24 cellular contexts compared by ENCODE assay signal in the genomic region with DNA sequence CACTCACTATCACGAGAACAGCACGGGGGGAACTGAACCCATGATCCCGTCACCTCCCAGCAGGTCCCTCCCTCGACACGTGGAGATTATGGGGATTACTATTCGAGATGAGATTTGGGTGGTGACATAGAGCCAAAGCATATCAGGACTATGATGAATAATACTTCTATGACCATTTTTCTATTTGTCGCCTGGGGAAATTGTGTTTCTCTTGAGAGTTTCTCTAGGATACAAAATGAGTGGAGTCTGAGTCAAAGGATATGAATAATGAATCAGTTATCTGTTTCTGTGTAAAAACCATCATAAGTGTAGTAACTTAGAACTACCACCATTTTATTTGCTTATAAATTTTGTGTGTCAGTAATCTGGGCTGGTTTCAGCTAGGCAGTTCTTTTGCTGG.
"Had no signal": no experiment of that assay in that cellular context is flagged by ENCODE, and none has a peak within 500 bp of the region (broad histone marks: within the 10 kb centered on the region; RNA-seq: fewer than 3 reads in every experiment).

No MANE protein-coding gene starts in this region.

- H3K27ac Mint-ChIP-seq: effector memory CD8-positive, alpha-beta T cell; naive B cell; nephron progenitor cell; stimulated activated naive B cell treated with anti-CD40 and anti-IgM and Interleukin-4, amounts not matched to agents 10 μg/mL and 1 μg/mL and 100 μg/mL, for 72 hours; stimulated activated naive CD8-positive, alpha-beta T cell treated with anti-CD3 and anti-CD28 coated beads, Interleukin-15, amount 100 ng/mL, for 72 hours had no signal

- H3K9me3 ChIP-seq: gastroesophageal sphincter, neutrophil, psoas muscle, sigmoid colon, thoracic aorta had no signal

- H3K36me3 ChIP-seq: gastroesophageal sphincter, neutrophil, sigmoid colon, thoracic aorta had no signal

- H3K4me1 Mint-ChIP-seq: central memory CD8-positive, alpha-beta T cell; immature natural killer cell; naive B cell; nephron progenitor cell; stimulated activated naive B cell treated with anti-CD40 and anti-IgM and Interleukin-4, amounts not matched to agents 10 μg/mL and 1 μg/mL and 100 μg/mL, for 72 hours; stimulated activated naive CD8-positive, alpha-beta T cell treated with anti-CD3 and anti-CD28 coated beads, Interleukin-15, amount 100 ng/mL, for 72 hours had no signal

- H3K27me3 ChIP-seq: gastroesophageal sphincter, neutrophil, sigmoid colon had no signal

- H3K27ac ChIP-seq: gastroesophageal sphincter, neutrophil, psoas muscle, sigmoid colon, skin epidermis, thoracic aorta had no signal

- H3K4me1 ChIP-seq: gastroesophageal sphincter, psoas muscle, sigmoid colon had no signal

- DNase-seq: effector memory CD8-positive, alpha-beta T cell; erythroblast; foreskin fibroblast; glutamatergic neuron; immature natural killer cell; kidney; left colon; mesendoderm; naive B cell; nephron progenitor cell; psoas muscle; retina; sigmoid colon; stimulated activated CD4-positive, alpha-beta T cell treated with anti-CD3 and anti-CD28 coated beads, Interleukin-2, amount 100 ng/mL, for 24 hours; stimulated activated CD4-positive, alpha-beta T cell treated with anti-CD3 and anti-CD28 coated beads, Interleukin-4, amount 100 ng/mL, for 4 hours; stimulated activated naive B cell treated with anti-CD40 and anti-IgM and Interleukin-4, amounts not matched to agents 10 μg/mL and 1 μg/mL and 100 μg/mL, for 72 hours; stimulated activated naive CD8-positive, alpha-beta T cell treated with anti-CD3 and anti-CD28 coated beads, Interleukin-15, amount 100 ng/mL, for 72 hours; substantia nigra; trophoblast cell had no signal

- H3K27me3 Mint-ChIP-seq: central memory CD8-positive, alpha-beta T cell; effector memory CD8-positive, alpha-beta T cell; naive B cell; stimulated activated naive B cell treated with anti-CD40 and anti-IgM and Interleukin-4, amounts not matched to agents 10 μg/mL and 1 μg/mL and 100 μg/mL, for 72 hours; stimulated activated naive CD8-positive, alpha-beta T cell treated with anti-CD3 and anti-CD28 coated beads, Interleukin-15, amount 100 ng/mL, for 72 hours had no signal

- H3K4me3 ChIP-seq: gastroesophageal sphincter, psoas muscle, sigmoid colon, skin epidermis, thoracic aorta had no signal

- H3K9me3 Mint-ChIP-seq: central memory CD8-positive, alpha-beta T cell; effector memory CD8-positive, alpha-beta T cell; stimulated activated naive B cell treated with anti-CD40 and anti-IgM and Interleukin-4, amounts not matched to agents 10 μg/mL and 1 μg/mL and 100 μg/mL, for 72 hours; stimulated activated naive CD8-positive, alpha-beta T cell treated with anti-CD3 and anti-CD28 coated beads, Interleukin-15, amount 100 ng/mL, for 72 hours had no signal

- ATAC-seq: effector memory CD8-positive, alpha-beta T cell; gastroesophageal sphincter; left colon; psoas muscle; stimulated activated naive B cell treated with anti-CD40 and anti-IgM and Interleukin-4, amounts not matched to agents 10 μg/mL and 1 μg/mL and 100 μg/mL, for 72 hours; stimulated activated naive CD8-positive, alpha-beta T cell treated with anti-CD3 and anti-CD28 coated beads, Interleukin-15, amount 100 ng/mL, for 72 hours had no signal

- H3K4me3 Mint-ChIP-seq: central memory CD8-positive, alpha-beta T cell; effector memory CD8-positive, alpha-beta T cell; immature natural killer cell; nephron progenitor cell; stimulated activated naive B cell treated with anti-CD40 and anti-IgM and Interleukin-4, amounts not matched to agents 10 μg/mL and 1 μg/mL and 100 μg/mL, for 72 hours; stimulated activated naive CD8-positive, alpha-beta T cell treated with anti-CD3 and anti-CD28 coated beads, Interleukin-15, amount 100 ng/mL, for 72 hours had no signal

- H3K36me3 Mint-ChIP-seq: immature natural killer cell; naive B cell; stimulated activated naive B cell treated with anti-CD40 and anti-IgM and Interleukin-4, amounts not matched to agents 10 μg/mL and 1 μg/mL and 100 μg/mL, for 72 hours had no signal
